Comparison of ENCODE assay signal across 1 cellular context in genomic region chr6:26123675-26124549, GRCh38.
TF ChIP-seq lines count a peak whose summit lies in the region.

No MANE protein-coding gene starts in this region.

TF ChIP-seq in HepG2, 621 proteins besides CTCF, POLR2A, EP300 and RAD21 (continued from another document and continues in another):
- TF ChIP-seq, protein P1, sequence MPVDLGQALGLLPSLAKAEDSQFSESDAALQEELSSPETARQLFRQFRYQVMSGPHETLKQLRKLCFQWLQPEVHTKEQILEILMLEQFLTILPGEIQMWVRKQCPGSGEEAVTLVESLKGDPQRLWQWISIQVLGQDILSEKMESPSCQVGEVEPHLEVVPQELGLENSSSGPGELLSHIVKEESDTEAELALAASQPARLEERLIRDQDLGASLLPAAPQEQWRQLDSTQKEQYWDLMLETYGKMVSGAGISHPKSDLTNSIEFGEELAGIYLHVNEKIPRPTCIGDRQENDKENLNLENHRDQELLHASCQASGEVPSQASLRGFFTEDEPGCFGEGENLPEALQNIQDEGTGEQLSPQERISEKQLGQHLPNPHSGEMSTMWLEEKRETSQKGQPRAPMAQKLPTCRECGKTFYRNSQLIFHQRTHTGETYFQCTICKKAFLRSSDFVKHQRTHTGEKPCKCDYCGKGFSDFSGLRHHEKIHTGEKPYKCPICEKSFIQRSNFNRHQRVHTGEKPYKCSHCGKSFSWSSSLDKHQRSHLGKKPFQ (CRISPR knock-in tag; IDR thresholded peaks at IDR 0.05; ENCODE audit: insufficient replicate concordance): no peak
- 0 out of 2 replicates have a peak, but pooled peaks have one; percentile 14 for TF ChIP-seq ZNF280D (CRISPR knock-in tag; IDR thresholded peaks at IDR 0.05)
- no peak for TF ChIP-seq CAMTA2 (CRISPR knock-in tag; IDR thresholded peaks at IDR 0.05; ENCODE audit: borderline replicate concordance)
- TF ChIP-seq THAP9 (CRISPR knock-in tag; IDR thresholded peaks at IDR 0.05; ENCODE audit: borderline replicate concordance): peak; percentile 82
- peak; percentile 84 for TF ChIP-seq ZNF670 (CRISPR knock-in tag; IDR thresholded peaks at IDR 0.05; ENCODE audit: borderline replicate concordance)
- TF ChIP-seq STAT5B (CRISPR knock-in tag; IDR thresholded peaks at IDR 0.05): peak; percentile 91; the same call in 1 of the 2 replicates
- peak; percentile 62 for TF ChIP-seq RFX5 (IDR thresholded peaks at IDR 0.05; ENCODE audit: low read depth, low read length)
- TF ChIP-seq ZNF446 (CRISPR knock-in tag; IDR thresholded peaks at IDR 0.05): peak; percentile 46; the same call in 1 of the 2 replicates
- no peak for TF ChIP-seq USF2 (IDR thresholded peaks at IDR 0.05; ENCODE audit: low read depth, low read length)
- peak; percentile 35; the same call in 1 of the 2 replicates for TF ChIP-seq USF2 (CRISPR knock-in tag; IDR thresholded peaks at IDR 0.05; ENCODE audit: borderline replicate concordance)
- TF ChIP-seq NR2F2 (IDR thresholded peaks at IDR 0.05; ENCODE audit: borderline replicate concordance, low read depth): 0 out of 2 replicates have a peak, but pooled peaks have one; percentile 7
- TF ChIP-seq RARA (CRISPR knock-in tag; IDR thresholded peaks at IDR 0.05): peak; percentile 36; the same call in 1 of the 2 replicates
- TF ChIP-seq ZNF33B (CRISPR knock-in tag; IDR thresholded peaks at IDR 0.05): peak; percentile 48; the same call in 1 of the 2 replicates
- peak; percentile 72 for TF ChIP-seq POLR2AphosphoS5 (IDR thresholded peaks at IDR 0.05; ENCODE audit: low read depth, low read length)
- TF ChIP-seq FOXM1 (CRISPR knock-in tag; IDR thresholded peaks at IDR 0.05): peak; percentile 93
- TF ChIP-seq BHLHE40 (IDR thresholded peaks at IDR 0.05; ENCODE audit: low read length): no peak
- TF ChIP-seq RCOR2 (CRISPR knock-in tag; IDR thresholded peaks at IDR 0.05): no peak
- TF ChIP-seq MXD1 (CRISPR knock-in tag; IDR thresholded peaks at IDR 0.05): peak; percentile 57; the same call in 1 of the 2 replicates
- 0 out of 2 replicates have a peak, but pooled peaks have one; percentile 7 for TF ChIP-seq ATF5 (CRISPR knock-in tag; IDR thresholded peaks at IDR 0.05; ENCODE audit: low read depth)
- TF ChIP-seq AFF4 (CRISPR knock-in tag; IDR thresholded peaks at IDR 0.05): peak; percentile 99
- peak; percentile 63; the same call in 1 of the 2 replicates for TF ChIP-seq POGZ (CRISPR knock-in tag; IDR thresholded peaks at IDR 0.05)
- TF ChIP-seq ZNF430 (CRISPR knock-in tag; IDR thresholded peaks at IDR 0.05): peak; percentile 95; the same call in 1 of the 2 replicates
- TF ChIP-seq MAZ (IDR thresholded peaks at IDR 0.05; ENCODE audit: borderline replicate concordance, low read depth, low read length): 0 out of 2 replicates have a peak, but pooled peaks have one; percentile 11
- peak; percentile 76 for TF ChIP-seq MAZ (CRISPR knock-in tag; IDR thresholded peaks at IDR 0.05; ENCODE audit: low read depth)
- TF ChIP-seq, protein P2, sequence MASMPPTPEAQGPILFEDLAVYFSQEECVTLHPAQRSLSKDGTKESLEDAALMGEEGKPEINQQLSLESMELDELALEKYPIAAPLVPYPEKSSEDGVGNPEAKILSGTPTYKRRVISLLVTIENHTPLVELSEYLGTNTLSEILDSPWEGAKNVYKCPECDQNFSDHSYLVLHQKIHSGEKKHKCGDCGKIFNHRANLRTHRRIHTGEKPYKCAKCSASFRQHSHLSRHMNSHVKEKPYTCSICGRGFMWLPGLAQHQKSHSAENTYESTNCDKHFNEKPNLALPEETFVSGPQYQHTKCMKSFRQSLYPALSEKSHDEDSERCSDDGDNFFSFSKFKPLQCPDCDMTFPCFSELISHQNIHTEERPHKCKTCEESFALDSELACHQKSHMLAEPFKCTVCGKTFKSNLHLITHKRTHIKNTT (CRISPR knock-in tag; IDR thresholded peaks at IDR 0.05): 0 out of 2 replicates have a peak, but pooled peaks have one; percentile 82
- TF ChIP-seq NFYC (CRISPR knock-in tag; IDR thresholded peaks at IDR 0.05): peak; percentile 94
- TF ChIP-seq ZNF230 (CRISPR knock-in tag; IDR thresholded peaks at IDR 0.05): no peak; the same call in none of the 2 replicates
- peak; percentile 95 for TF ChIP-seq ZNF605 (CRISPR knock-in tag; IDR thresholded peaks at IDR 0.05)
- TF ChIP-seq ZNF768 (CRISPR knock-in tag; IDR thresholded peaks at IDR 0.05): peak; percentile 85
- TF ChIP-seq NKX3-1 (CRISPR knock-in tag; IDR thresholded peaks at IDR 0.05): peak; percentile 86
- peak; percentile 91 for TF ChIP-seq HDAC1 (CRISPR knock-in tag; IDR thresholded peaks at IDR 0.05)
- TF ChIP-seq JUNB (CRISPR knock-in tag; IDR thresholded peaks at IDR 0.05; ENCODE audit: borderline replicate concordance): no peak; the same call in 1 of the 2 replicates
- TF ChIP-seq IRF2 (CRISPR knock-in tag; IDR thresholded peaks at IDR 0.05): peak; percentile 71
- TF ChIP-seq ZNF503 (CRISPR knock-in tag; IDR thresholded peaks at IDR 0.05): peak; percentile 76
- TF ChIP-seq ZNF550 (CRISPR knock-in tag; IDR thresholded peaks at IDR 0.05; ENCODE audit: borderline replicate concordance): peak; percentile 88; the same call in 1 of the 2 replicates
- peak; percentile 94 for TF ChIP-seq REL (CRISPR knock-in tag; conservative IDR thresholded peaks at IDR 0.05)
- peak; percentile 85; the same call in 1 of the 2 replicates for TF ChIP-seq ZGPAT (CRISPR knock-in tag; IDR thresholded peaks at IDR 0.05)
